ENCODE assay signal across 26 cellular contexts in the genomic region with DNA sequence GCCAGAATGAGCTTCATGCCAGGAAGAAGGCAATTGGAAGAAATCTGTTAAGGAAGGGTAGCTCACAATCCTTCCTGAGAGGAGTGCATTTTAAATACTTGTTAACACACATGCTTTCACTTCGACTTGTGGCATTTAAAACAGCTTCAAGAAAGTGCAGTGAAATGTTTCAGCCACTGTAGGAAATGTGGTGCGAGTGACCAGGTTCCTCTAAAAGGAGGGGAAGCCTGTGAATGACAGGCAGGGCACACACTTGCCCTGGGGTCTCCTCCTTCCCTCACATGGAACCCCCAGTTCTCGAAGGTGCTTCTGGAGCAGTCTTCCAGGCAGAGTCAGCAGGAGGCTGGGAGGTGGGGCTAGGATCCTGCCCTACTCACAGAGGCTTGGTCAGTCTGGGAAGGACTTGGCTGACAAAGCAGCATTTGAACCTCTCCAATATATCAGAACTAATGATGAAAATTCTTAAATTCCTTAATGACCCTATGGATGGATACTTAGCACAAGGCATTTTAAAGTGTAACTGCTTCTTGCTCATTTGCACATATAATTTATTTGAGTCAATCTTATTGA.
DNase-seq lines count a peak whose midpoint lies in the region; ATAC-seq and TF ChIP-seq lines count a peak whose summit lies in the region.
"Had no signal": no experiment of that assay in that cellular context is flagged by ENCODE, and none has a peak within 500 bp of the region (broad histone marks: within the 10 kb centered on the region; RNA-seq: fewer than 3 reads in every experiment).

No MANE protein-coding gene starts in this region.

- peaks cover 0 to 4% of the 10 kb centered on the region in 2 donors for H3K36me3 Mint-ChIP-seq in naive B cell

- H3K36me3 ChIP-seq in DND-41 (ENCODE audit: insufficient read depth, low read length): no peaks in the 10 kb centered on the region
- H3K36me3 ChIP-seq: left ventricle myocardium inferior, neutrophil, transverse colon had no signal

- H3K9ac ChIP-seq in DND-41 (ENCODE audit: low read depth, low read length): no peak overlapping the region
- H3K9ac ChIP-seq: SK-N-SH had no signal

- H3K27ac Mint-ChIP-seq in naive B cell: peak overlapping the region; percentile 20 to 77 (median 62)
- H3K27ac Mint-ChIP-seq: activated CD8-positive, alpha-beta T cell treated with anti-CD3 and anti-CD28 coated beads, Interleukin-2, amount 10 ng/mL, durations not matched to agents 7 days and 5 days; T-helper 2 cell treated with Interferon-gamma antibody and Interleukin-4, amounts not matched to agents 5 μg/mL and 100 μg/mL, for 36 hours had no signal

- H3K4me3 ChIP-seq in DND-41 (ENCODE audit: low read depth in 1 of 2, low read length in 2 of 2): no peak overlapping the region
- H3K4me3 ChIP-seq: left ventricle myocardium inferior, skin epidermis, transverse colon had no signal

- no peak overlapping the region for H3K4me2 ChIP-seq in DND-41 (ENCODE audit: insufficient read depth, low read length)
- H3K4me2 ChIP-seq: SK-N-SH had no signal

- H3K27me3 ChIP-seq in DND-41 (ENCODE audit: insufficient read depth, low read length, poor library complexity): no peaks in the 10 kb centered on the region
- H3K27me3 ChIP-seq: neutrophil, transverse colon had no signal

- peaks cover 0 to 4% (median 0%) of the 10 kb centered on the region in 7 donors for H3K9me3 Mint-ChIP-seq in naive B cell
- H3K9me3 Mint-ChIP-seq: T-helper 2 cell treated with Interferon-gamma antibody and Interleukin-4, amounts not matched to agents 5 μg/mL and 100 μg/mL, for 36 hours had no signal

- ATAC-seq in DND-41 (ENCODE audit: insufficient read depth, low read depth) (no peak), naive B cell (ENCODE audit: low read depth in 2 of 2) (peak; percentile 65 to 68), HG03521 (IDR thresholded peaks at IDR 0.05; ENCODE audit: unreplicated experiment) (no peak)
- ATAC-seq: activated CD8-positive, alpha-beta T cell treated with anti-CD3 and anti-CD28 coated beads, Interleukin-2, amount 10 ng/mL, durations not matched to agents 7 days and 5 days had no signal

- H3K79me2 ChIP-seq in DND-41 (ENCODE audit: insufficient read depth, low read length): no peaks in the 10 kb centered on the region

- peaks cover 27% of the 10 kb centered on the region; the same call in 1 of the 2 replicates for H3K4me1 ChIP-seq in DND-41 (ENCODE audit: insufficient read depth, low read length)
- H3K4me1 ChIP-seq: left ventricle myocardium inferior had no signal

- peak overlapping the region; percentile 11; the same call in 1 of the 2 replicates for H2AFZ ChIP-seq in DND-41 (ENCODE audit: low read depth, low read length)

- H3K27me3 Mint-ChIP-seq in naive B cell: no peaks in the 10 kb centered on the region

- H3K4me1 Mint-ChIP-seq in naive B cell: peaks cover 18 to 51% (median 44%) of the 10 kb centered on the region in 3 donors

- peak; percentile 16 for TF ChIP-seq CTCF in DND-41 (IDR thresholded peaks at IDR 0.05; ENCODE audit: borderline replicate concordance, extremely low read depth, low read length, poor library complexity, severe bottlenecking)

- H3K27ac ChIP-seq in DND-41 (ENCODE audit: low read length): no peak overlapping the region
- H3K27ac ChIP-seq: HL-60, left ventricle myocardium inferior, neutrophil, RWPE1, skin epidermis, transverse colon had no signal

- no peaks in the 10 kb centered on the region for H3K9me3 ChIP-seq in DND-41 (ENCODE audit: insufficient read depth, low read length, severe bottlenecking)
- H3K9me3 ChIP-seq: left ventricle myocardium inferior, neutrophil, SK-N-SH, transverse colon had no signal

- peak overlapping the region in 2 of 8 donors; percentile 46 to 57 for H3K4me3 Mint-ChIP-seq in naive B cell
- H3K4me3 Mint-ChIP-seq: activated CD8-positive, alpha-beta T cell treated with anti-CD3 and anti-CD28 coated beads, Interleukin-2, amount 10 ng/mL, durations not matched to agents 7 days and 5 days; T-helper 2 cell treated with Interferon-gamma antibody and Interleukin-4, amounts not matched to agents 5 μg/mL and 100 μg/mL, for 36 hours had no signal

- no peak for DNase-seq in DND-41
- peak; percentile 29 for DNase-seq in NAMALWA (ENCODE audit: low spot score)
- peak; percentile 9 for DNase-seq in fibroblast of peridontal ligament (ENCODE audit: extremely low read depth)
- peak; percentile 12 for DNase-seq in naive B cell
- no peak for DNase-seq in NCI-H1092 treated with DMSO at 0.1 percent for 48 hours (lab: John Stamatoyannopoulos, UW)
- no peak for DNase-seq in T-helper 1 cell
- no peak for DNase-seq in stimulated activated CD4-positive, alpha-beta T cell treated with anti-CD3 and anti-CD28 coated beads, Interleukin-4, amount 100 ng/mL, for 1 hour
- DNase-seq: activated CD4-positive, CD25-positive, alpha-beta regulatory T cell treated with anti-CD3 and anti-CD28 coated beads, Interleukin-2, amount 50 U/mL, for 72 hours; activated CD8-positive, alpha-beta T cell treated with anti-CD3 and anti-CD28 coated beads, Interleukin-2, amount 10 ng/mL, durations not matched to agents 7 days and 5 days; activated naive CD4-positive, alpha-beta T cell; activated T-cell treated with anti-CD3 and anti-CD28 coated beads, Interleukin-2, amount 50 U/mL, for 1 hour; amniotic stem cell; DMS53; left ventricle myocardium inferior; NCI-H1417 treated with DMSO at 0.1 percent for 48 hours; NCI-H524; SK-N-SH; stimulated activated CD4-positive, alpha-beta T cell treated with anti-CD3 and anti-CD28 coated beads, Interleukin-2, amount 100 ng/mL, for 24 hours; stimulated activated naive CD4-positive, alpha-beta T cell; transverse colon had no signal

- H4K20me1 ChIP-seq in DND-41 (ENCODE audit: insufficient read depth, low read length): no peaks in the 10 kb centered on the region

Comparison
In these comparisons a context has a peak if more than half of its experiments do, and no peak if none do; other contexts are left out.
1. ATAC-seq: peak in naive B cell (2 of 2); none in DND-41 (single experiment) and HG03521 (single experiment).
2. DNase-seq: peak in NAMALWA (single experiment), fibroblast of peridontal ligament (single experiment) and naive B cell (single experiment); none in DND-41 (single experiment), NCI-H1092 treated with DMSO at 0.1 percent for 48 hours (single experiment), T-helper 1 cell (0 of 5) and stimulated activated CD4-positive, alpha-beta T cell treated with anti-CD3 and anti-CD28 coated beads, Interleukin-4, amount 100 ng/mL, for 1 hour (single experiment).